ENCODE assay signal across 29 cellular contexts in genomic region chr10:120485946-120486345, GRCh38. TPM values are rescaled to one million over a fixed set of nuclear protein-coding genes. Genes with fewer than 3 reads are reported as not detected.
"Had no signal": no experiment of that assay in that cellular context is flagged by ENCODE, and none has a peak within 500 bp of the region (broad histone marks: within the 10 kb centered on the region; RNA-seq: fewer than 3 reads in every experiment).

No MANE protein-coding gene starts in this region.

- H3K27ac Mint-ChIP-seq: naive thymus-derived CD4-positive, alpha-beta T cell; natural killer cell; nephron; neural progenitor cell; stimulated activated memory B cell treated with anti-CD40 and anti-IgM and Interleukin-4, amounts not matched to agents 10 μg/mL and 1 μg/mL and 100 μg/mL, for 72 hours; type B pancreatic cell had no signal

- ATAC-seq: naive thymus-derived CD4-positive, alpha-beta T cell; natural killer cell; pancreas; right cardiac atrium; right lobe of liver; stimulated activated memory B cell treated with anti-CD40 and anti-IgM and Interleukin-4, amounts not matched to agents 10 μg/mL and 1 μg/mL and 100 μg/mL, for 72 hours; stimulated activated naive CD8-positive, alpha-beta T cell treated with anti-CD3 and anti-CD28 coated beads, Interleukin-15, amount 100 ng/mL, for 72 hours; stimulated activated naive CD8-positive, alpha-beta T cell treated with anti-CD3 and anti-CD28 coated beads, Interleukin-15, Interleukin-2, amounts not matched to agents 100 U/mL and 50 U/mL, for 24 hours; upper lobe of right lung had no signal

- H3K36me3 Mint-ChIP-seq: natural killer cell; neural progenitor cell; stimulated activated memory B cell treated with anti-CD40 and anti-IgM and Interleukin-4, amounts not matched to agents 10 μg/mL and 1 μg/mL and 100 μg/mL, for 72 hours; type B pancreatic cell had no signal

- H3K4me1 ChIP-seq: neural progenitor cell, pancreas, prostate gland, right lobe of liver, sigmoid colon, suprapubic skin, testis, tibial artery, transverse colon, upper lobe of right lung, uterus had no signal

- H3K4me3 Mint-ChIP-seq: naive thymus-derived CD4-positive, alpha-beta T cell; natural killer cell; nephron; neural progenitor cell; stimulated activated memory B cell treated with anti-CD40 and anti-IgM and Interleukin-4, amounts not matched to agents 10 μg/mL and 1 μg/mL and 100 μg/mL, for 72 hours; stimulated activated naive CD8-positive, alpha-beta T cell treated with anti-CD3 and anti-CD28 coated beads, Interleukin-15, amount 100 ng/mL, for 72 hours; type B pancreatic cell had no signal

- DNase-seq: naive thymus-derived CD4-positive, alpha-beta T cell; natural killer cell; occipital lobe; pancreas; retina; right cardiac atrium; right lobe of liver; sigmoid colon; small intestine; stimulated activated CD4-positive, alpha-beta T cell treated with anti-CD3 and anti-CD28 coated beads, Interleukin-15, amount 100 ng/mL, for 24 hours; stimulated activated CD4-positive, alpha-beta T cell treated with anti-CD3 and anti-CD28 coated beads, Interleukin-2, amount 100 ng/mL, for 24 hours; stimulated activated CD4-positive, alpha-beta T cell treated with anti-CD3 and anti-CD28 coated beads, Interleukin-2, amount 100 ng/mL, for 48 hours; stimulated activated CD4-positive, alpha-beta T cell treated with anti-CD3 and anti-CD28 coated beads, Interleukin-4, amount 100 ng/mL, for 24 hours; stimulated activated naive CD4-positive, alpha-beta T cell; stimulated activated naive CD8-positive, alpha-beta T cell treated with anti-CD3 and anti-CD28 coated beads, Interleukin-15, amount 100 ng/mL, for 72 hours; stimulated activated naive CD8-positive, alpha-beta T cell treated with anti-CD3 and anti-CD28 coated beads, Interleukin-15, Interleukin-2, amounts not matched to agents 100 U/mL and 50 U/mL, for 24 hours; substantia nigra; testis; tibial artery; transverse colon; upper lobe of right lung; uterus had no signal

- H3K4me1 Mint-ChIP-seq: natural killer cell; nephron; neural progenitor cell; stimulated activated memory B cell treated with anti-CD40 and anti-IgM and Interleukin-4, amounts not matched to agents 10 μg/mL and 1 μg/mL and 100 μg/mL, for 72 hours; stimulated activated naive CD8-positive, alpha-beta T cell treated with anti-CD3 and anti-CD28 coated beads, Interleukin-15, amount 100 ng/mL, for 72 hours had no signal

- H3K27me3 Mint-ChIP-seq: stimulated activated naive CD8-positive, alpha-beta T cell treated with anti-CD3 and anti-CD28 coated beads, Interleukin-15, amount 100 ng/mL, for 72 hours had no signal

- H3K9me3 ChIP-seq: pancreas, prostate gland, right lobe of liver, sigmoid colon, suprapubic skin, testis, transverse colon, upper lobe of right lung, uterus had no signal

- H3K4me3 ChIP-seq: neural progenitor cell, pancreas, prostate gland, right lobe of liver, sigmoid colon, suprapubic skin, testis, tibial artery, transverse colon, upper lobe of right lung, uterus had no signal

- H3K36me3 ChIP-seq: neural progenitor cell, pancreas, prostate gland, right lobe of liver, sigmoid colon, suprapubic skin, tibial artery, transverse colon, upper lobe of right lung, uterus had no signal

- H3K9me3 Mint-ChIP-seq: natural killer cell; stimulated activated memory B cell treated with anti-CD40 and anti-IgM and Interleukin-4, amounts not matched to agents 10 μg/mL and 1 μg/mL and 100 μg/mL, for 72 hours had no signal

- H3K27me3 ChIP-seq: neural progenitor cell, pancreas, right lobe of liver, sigmoid colon, suprapubic skin, testis, tibial artery, transverse colon, upper lobe of right lung, uterus had no signal

- H3K27ac ChIP-seq: neural progenitor cell, pancreas, prostate gland, right lobe of liver, sigmoid colon, suprapubic skin, testis, tibial artery, transverse colon, upper lobe of right lung, uterus had no signal

RNA-seq across cellular contexts. Expression of gene PLPP4, which starts 28.9 kb away (rescaled TPM):
- total RNA-seq: naive thymus-derived CD4-positive, alpha-beta T cell; natural killer cell; posterior vena cava; right cardiac atrium had no signal
- polyA plus RNA-seq: naive thymus-derived CD4-positive, alpha-beta T cell had no signal
